In genomic region chr13:110914293-110915056, GRCh38 we compare ENCODE assay signal across 8 cellular contexts. TPM values are rescaled to one million over a fixed set of nuclear protein-coding genes. Genes with fewer than 3 reads are reported as not detected.
DNase-seq lines count a peak whose midpoint lies in the region; ATAC-seq, FAIRE-seq and TF ChIP-seq lines count a peak whose summit lies in the region.

No MANE protein-coding gene starts in this region.

- H3K36me3 ChIP-seq in DND-41 (ENCODE audit: insufficient read depth, low read length) (peaks cover 23% of the 10 kb centered on the region), HUES64 (ENCODE audit: insufficient read depth, low read length) (peaks cover 14% of the 10 kb centered on the region), neutrophil (peaks cover 4% of the 10 kb centered on the region)

- no peaks in the 10 kb centered on the region for H3K27me3 ChIP-seq in DND-41 (ENCODE audit: insufficient read depth, low read length, poor library complexity)
- no peaks in the 10 kb centered on the region for H3K27me3 ChIP-seq in HUES64 (ENCODE audit: insufficient read depth, low read length)
- no peaks in the 10 kb centered on the region for H3K27me3 ChIP-seq in neutrophil

- H3K4me1 ChIP-seq in DND-41 (ENCODE audit: insufficient read depth, low read length): peaks cover 47% of the 10 kb centered on the region
- peaks cover 28% of the 10 kb centered on the region for H3K4me1 ChIP-seq in HUES64 (ENCODE audit: insufficient read depth, low read length)
- peaks cover 35% of the 10 kb centered on the region in 2 experiments for H3K4me1 ChIP-seq in neutrophil (ENCODE audit: control insufficient read depth in 1 of 2, insufficient read depth in 1 of 2, low read depth in 1 of 2, low read length in 1 of 2)

- TF ChIP-seq CTCF in DND-41 (IDR thresholded peaks at IDR 0.05; ENCODE audit: borderline replicate concordance, extremely low read depth, low read length, poor library complexity, severe bottlenecking) (peak; percentile 13), neutrophil (IDR thresholded peaks at IDR 0.05) (no peak)

- H3K9ac ChIP-seq in DND-41 (ENCODE audit: low read depth, low read length): peak overlapping the region; percentile 94
- peak overlapping the region; percentile 100 for H3K9ac ChIP-seq in HUES64 (ENCODE audit: low read depth, low read length)

- H4K20me1 ChIP-seq in DND-41 (ENCODE audit: insufficient read depth, low read length): peaks cover 39% of the 10 kb centered on the region

- peaks cover 66% of the 10 kb centered on the region for H3K79me2 ChIP-seq in DND-41 (ENCODE audit: insufficient read depth, low read length)

- H2AFZ ChIP-seq in DND-41 (ENCODE audit: low read depth, low read length): peak overlapping the region; percentile 72

- no peaks in the 10 kb centered on the region for H3K9me3 ChIP-seq in DND-41 (ENCODE audit: insufficient read depth, low read length, severe bottlenecking)
- no peaks in the 10 kb centered on the region for H3K9me3 ChIP-seq in HUES64 (ENCODE audit: insufficient read depth, low read depth, low read length)
- H3K9me3 ChIP-seq in neutrophil: no peaks in the 10 kb centered on the region

- under 1% methylated on average over 109 of the region's 109 CpGs for WGBS in HUES64

- peak overlapping the region; percentile 76 for H3K4me2 ChIP-seq in DND-41 (ENCODE audit: insufficient read depth, low read length)

- ATAC-seq in DND-41 (ENCODE audit: insufficient read depth, low read depth) (peak; percentile 63), GM21447 (IDR thresholded peaks at IDR 0.05; ENCODE audit: unreplicated experiment) (peak; percentile 36)

- H3K4me3 ChIP-seq in DND-41 (ENCODE audit: low read depth in 1 of 2, low read length in 2 of 2): peak overlapping the region; percentile 74 to 85
- H3K4me3 ChIP-seq in HUES64 (ENCODE audit: low read length): peak overlapping the region; percentile 99
- H3K4me3 ChIP-seq in neutrophil (ENCODE audit: low read depth in 1 of 2, low read length in 1 of 2): peak overlapping the region; percentile 92 to 94

- no peak for FAIRE-seq in frontal cortex (lab: Jason Lieb, UNC)

- H3K27ac ChIP-seq in DND-41 (ENCODE audit: low read length) (peak overlapping the region; percentile 91), HUES64 (ENCODE audit: low read depth, low read length) (peak overlapping the region; percentile 99), neutrophil (peak overlapping the region; percentile 94), substantia nigra (ENCODE audit: low read depth, low read length, poor library complexity, severe bottlenecking) (peak overlapping the region; percentile 99)

- DNase-seq in DND-41: peak; percentile 88
- peak; percentile 84 for DNase-seq in SHP77 (lab: John Stamatoyannopoulos, UW)
- peak; percentile 74 for DNase-seq in activated gamma-delta T cell treated with Interleukin-2 at 50 U/mL for 16 hours
- peak; percentile 54 to 75 for DNase-seq in frontal cortex (ENCODE audit: low spot score in 2 of 2)
- DNase-seq in substantia nigra (lab: John Stamatoyannopoulos, UW): peak in 46 of 49 donors; percentile 23 to 84 (median 67)

RNA-seq across cellular contexts. Expression of gene ANKRD10, which starts 0.4 kb away (rescaled TPM):
- 74.1 TPM for polyA plus RNA-seq in HUES64 (2013, experiment 1 of 2)
- 95.0 TPM for polyA plus RNA-seq in HUES64 (2013, experiment 2 of 2)
- 118 TPM for total RNA-seq in frontal cortex

Comparison
In these comparisons a context has a peak if more than half of its experiments do, and no peak if none do; other contexts are left out.
1. Peak in every context shown above with its lines: DNase-seq, ATAC-seq, H3K4me3 ChIP-seq and H3K27ac ChIP-seq.